Comparison of ENCODE assay signal across 8 cellular contexts in the genomic region with DNA sequence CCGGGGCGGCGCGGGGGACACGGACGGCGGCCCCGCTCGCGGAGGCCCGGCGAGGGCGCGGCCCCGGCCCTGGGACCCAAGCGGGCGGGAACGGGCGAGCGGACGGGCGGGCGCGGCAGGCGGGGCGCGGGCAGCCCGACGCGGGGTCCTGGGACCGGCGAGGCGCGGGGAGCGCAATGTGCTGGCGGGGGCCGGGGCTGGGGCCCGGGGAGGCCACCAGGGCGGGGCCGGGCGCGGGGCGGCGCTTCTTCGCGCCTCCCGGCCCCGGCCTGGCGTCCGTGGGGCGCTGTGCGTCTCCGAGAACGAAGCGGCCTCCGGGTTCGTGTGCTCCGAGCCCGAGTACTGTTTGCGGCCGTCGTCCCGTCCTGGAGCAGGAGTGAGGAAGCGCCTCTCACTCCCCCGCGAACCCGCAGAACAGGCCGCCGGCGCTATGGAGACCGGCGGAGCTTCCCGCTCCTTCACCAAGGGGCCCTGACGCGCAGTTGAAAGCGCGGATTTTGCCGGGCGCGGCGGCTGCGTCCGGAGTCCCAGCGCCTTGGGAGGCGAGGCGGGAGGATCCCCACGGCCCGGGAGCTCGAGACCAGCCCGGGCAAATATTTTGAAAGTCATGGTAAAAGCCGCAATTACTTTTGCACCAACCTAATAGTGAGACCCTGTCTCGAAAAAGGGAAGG. TPM values are rescaled to one million over a fixed set of nuclear protein-coding genes. Genes with fewer than 3 reads are reported as not detected.
DNase-seq lines count a peak whose midpoint lies in the region; ATAC-seq and TF ChIP-seq lines count a peak whose summit lies in the region.

No MANE protein-coding gene starts in this region.

- no peak overlapping the region for H2BK12ac ChIP-seq in H9 (ENCODE audit: insufficient read length, low read depth, low read length)

- peak overlapping the region; percentile 1 for H2BK120ac ChIP-seq in H9 (ENCODE audit: low read depth, low read length, poor library complexity, severe bottlenecking)

- H3K4me1 Mint-ChIP-seq in H9 = peaks cover 5 to 14% of the 10 kb centered on the region in 2 experiments
- peaks cover 23% of the 10 kb centered on the region for H3K4me1 Mint-ChIP-seq in activated naive CD8-positive, alpha-beta T cell treated with anti-CD3 and anti-CD28 coated beads, Interleukin-2, amount 10 ng/mL, durations not matched to agents 7 days and 5 days

- peak overlapping the region; percentile 66 for H3K9ac ChIP-seq in H9 (ENCODE audit: extremely low read depth, insufficient read length, low read length)
- H3K9ac ChIP-seq in MM.1S (ENCODE audit: low read length) = peak overlapping the region; percentile 69
- H3K9ac ChIP-seq in parathyroid adenoma = peak overlapping the region; percentile 90

- H2AK5ac ChIP-seq in H9 (ENCODE audit: insufficient read length, low read length) = no peak overlapping the region

- H3F3A ChIP-seq in MM.1S (ENCODE audit: insufficient read depth, low read length) = no peaks in the 10 kb centered on the region; the same call in 1 of the 2 replicates

- H4K91ac ChIP-seq in H9 (ENCODE audit: insufficient read length, low read depth, low read length) = no peak overlapping the region

- H3K18ac ChIP-seq in H9 (ENCODE audit: insufficient read length, low read depth, low read length) = peak overlapping the region; percentile 77

- H2BK20ac ChIP-seq in H9 (ENCODE audit: low read depth, low read length, poor library complexity, severe bottlenecking) = no peak overlapping the region

- H2BK5ac ChIP-seq in H9 (ENCODE audit: insufficient read length, low read length) = no peak overlapping the region

- H2BK15ac ChIP-seq in H9 (ENCODE audit: low read depth, low read length) = no peak overlapping the region

- no peaks in the 10 kb centered on the region for H3K9me2 ChIP-seq in MM.1S (replicated peaks; ENCODE audit: insufficient read depth, low read length)

- H3K4me2 ChIP-seq in H9 (ENCODE audit: insufficient read depth, insufficient read length, low read length) (peak overlapping the region; percentile 67), MM.1S (ENCODE audit: low read depth, low read length) (peak overlapping the region; percentile 62), parathyroid adenoma (ENCODE audit: low read length) (peak overlapping the region; percentile 62)

- no peak overlapping the region for H3K56ac ChIP-seq in H9 (ENCODE audit: insufficient read length, low read depth, low read length)

- WGBS in H9 (ENCODE audit: extremely low coverage, insufficient read length, low lambda C conversion rate) = no CpG with 5 or more reads among the region's 92 CpGs

- peak; percentile 53 for DNase-seq in GM04503 (ENCODE audit: low read depth)
- DNase-seq in H9 = peak; percentile 80
- DNase-seq in MM.1S = peak; percentile 81
- peak; percentile 59 for DNase-seq in SKM-1 treated with dmso at 0.1 percent for 144 hours (lab: John Stamatoyannopoulos, UW; ENCODE audit: unreplicated experiment)
- DNase-seq in activated naive CD8-positive, alpha-beta T cell treated with anti-CD3 and anti-CD28 coated beads, Interleukin-2, amount 10 ng/mL, durations not matched to agents 7 days and 5 days = peak; percentile 93
- peak; percentile 93 for DNase-seq in Right ventricle myocardium superior
- peak; percentile 73 to 89 for DNase-seq in tibial artery

- peak overlapping the region; percentile 69 to 79 for H3K4me3 Mint-ChIP-seq in H9
- H3K4me3 Mint-ChIP-seq in activated naive CD8-positive, alpha-beta T cell treated with anti-CD3 and anti-CD28 coated beads, Interleukin-2, amount 10 ng/mL, durations not matched to agents 7 days and 5 days = peak overlapping the region; percentile 79

- H4K20me1 ChIP-seq in H9 (ENCODE audit: control insufficient read depth, insufficient read depth, insufficient read length) (no peaks in the 10 kb centered on the region), MM.1S (ENCODE audit: insufficient read depth, low read length) (no peaks in the 10 kb centered on the region)

- H3T11ph ChIP-seq in H9 (ENCODE audit: low read length) = no peak overlapping the region

- no peak overlapping the region for H4K8ac ChIP-seq in H9 (replicated peaks; ENCODE audit: insufficient read length, low read depth, low read length)

- peaks cover 7% of the 10 kb centered on the region for H3K23me2 ChIP-seq in H9 (ENCODE audit: insufficient read length, low read depth, low read length, poor library complexity, severe bottlenecking)

- H3K79me2 ChIP-seq in H9 (ENCODE audit: insufficient read depth, low read length) = peaks cover 24% of the 10 kb centered on the region; the same call in 1 of the 2 replicates
- H3K79me2 ChIP-seq in MM.1S (ENCODE audit: low read length) = peaks cover 31% of the 10 kb centered on the region
- peaks cover 25% of the 10 kb centered on the region for H3K79me2 ChIP-seq in parathyroid adenoma

- POLR2A ChIA-PET in activated naive CD8-positive, alpha-beta T cell treated with anti-CD3 and anti-CD28 coated beads, Interleukin-2, amount 10 ng/mL, durations not matched to agents 7 days and 5 days (lab: Charles Lee) = interaction anchor here (0.7 to 1.2 kb wide), 2 partner anchors 9 to 110 kb away, joined by 3 read pairs; no protein-coding TSS in a partner anchor

- H2AFZ ChIP-seq in H9 (ENCODE audit: low read length) = no peak overlapping the region
- H2AFZ ChIP-seq in MM.1S (ENCODE audit: low read length) = peak overlapping the region; percentile 70
- peak overlapping the region; percentile 97 for H2AFZ ChIP-seq in parathyroid adenoma

- H3K9me3 Mint-ChIP-seq in H9 = peaks cover 0 to 1% of the 10 kb centered on the region in 2 experiments; a peak in 1 of 5 replicates
- H3K9me3 Mint-ChIP-seq in activated naive CD8-positive, alpha-beta T cell treated with anti-CD3 and anti-CD28 coated beads, Interleukin-2, amount 10 ng/mL, durations not matched to agents 7 days and 5 days = no peaks in the 10 kb centered on the region

- no peak overlapping the region; the same call in 1 of the 2 replicates for H3K4ac ChIP-seq in H9 (ENCODE audit: low read depth, low read length)

- H3K27me3 ChIP-seq in H9 (ENCODE audit: insufficient read depth, low read length) = no peaks in the 10 kb centered on the region
- no peaks in the 10 kb centered on the region for H3K27me3 ChIP-seq in MM.1S (replicated peaks; ENCODE audit: insufficient read depth, low read length)
- no peaks in the 10 kb centered on the region for H3K27me3 ChIP-seq in parathyroid adenoma (ENCODE audit: control insufficient read depth, insufficient read depth, low read length)
- H3K27me3 ChIP-seq in tibial artery = no peaks in the 10 kb centered on the region

- H3K9me3 ChIP-seq in H9 (ENCODE audit: control insufficient read depth, low read depth, low read length) (no peaks in the 10 kb centered on the region), MM.1S (replicated peaks; ENCODE audit: insufficient read depth, low read length) (no peaks in the 10 kb centered on the region), parathyroid adenoma (ENCODE audit: control insufficient read depth, low read length) (no peaks in the 10 kb centered on the region), tibial artery (no peaks in the 10 kb centered on the region)

- H3K27me3 Mint-ChIP-seq in H9 (ENCODE audit: low read depth) = no peaks in the 10 kb centered on the region; the same call in 1 of the 2 replicates
- no peaks in the 10 kb centered on the region for H3K27me3 Mint-ChIP-seq in activated naive CD8-positive, alpha-beta T cell treated with anti-CD3 and anti-CD28 coated beads, Interleukin-2, amount 10 ng/mL, durations not matched to agents 7 days and 5 days

- peak overlapping the region; percentile 79 for H3K27ac ChIP-seq in H9 (ENCODE audit: insufficient read length, low read depth, low read length)
- H3K27ac ChIP-seq in MM.1S (ENCODE audit: low read length) = peak overlapping the region; percentile 84
- H3K27ac ChIP-seq in parathyroid adenoma = peak overlapping the region; percentile 95
- H3K27ac ChIP-seq in tibial artery = peak overlapping the region; percentile 93 to 99

- H3K14ac ChIP-seq in H9 (ENCODE audit: insufficient read depth, low read length) = peak overlapping the region; percentile 81

- no peak overlapping the region for H3K23ac ChIP-seq in H9 (ENCODE audit: insufficient read length, low read depth, low read length)

- peaks cover 9% of the 10 kb centered on the region for H3K79me1 ChIP-seq in H9 (ENCODE audit: insufficient read depth, low read depth, low read length, poor library complexity, severe bottlenecking)

- H3K36me3 ChIP-seq in MM.1S (replicated peaks; ENCODE audit: insufficient read depth, low read length) (no peaks in the 10 kb centered on the region), parathyroid adenoma (ENCODE audit: control insufficient read depth, insufficient read depth, low read length) (no peaks in the 10 kb centered on the region), tibial artery (peaks cover 0 to 20% (median 0%) of the 10 kb centered on the region in 3 donors)

- H3K27ac Mint-ChIP-seq in H9 = peak overlapping the region in 1 of 3 experiments; percentile 25; a peak in 1 of 7 replicates
- peak overlapping the region; percentile 78 for H3K27ac Mint-ChIP-seq in activated naive CD8-positive, alpha-beta T cell treated with anti-CD3 and anti-CD28 coated beads, Interleukin-2, amount 10 ng/mL, durations not matched to agents 7 days and 5 days

- H3K4me3 ChIP-seq in MM.1S (ENCODE audit: low read length) (peak overlapping the region; percentile 65), parathyroid adenoma (ENCODE audit: low read depth, low read length) (peak overlapping the region; percentile 64), tibial artery (peak overlapping the region; percentile 86 to 100)

- peak; percentile 94 for ATAC-seq in activated naive CD8-positive, alpha-beta T cell treated with anti-CD3 and anti-CD28 coated beads, Interleukin-2, amount 10 ng/mL, durations not matched to agents 7 days and 5 days (ENCODE audit: low read depth)
- peak; percentile 96 for ATAC-seq in Right ventricle myocardium superior (ENCODE audit: poor library complexity)

- TF ChIP-seq CTCF in H9 (conservative IDR thresholded peaks at IDR 0.05) (peak; percentile 32; the same call in 2 of the 3 replicates), MM.1S (IDR thresholded peaks at IDR 0.05; ENCODE audit: low read length) (no peak), parathyroid adenoma (IDR thresholded peaks at IDR 0.05) (no peak), tibial artery (IDR thresholded peaks at IDR 0.05) (peak in 1 of 2 experiments; percentile 19)

- peaks cover 12 to 26% (median 17%) of the 10 kb centered on the region in 3 experiments; a peak in 6 of 7 replicates for H3K36me3 Mint-ChIP-seq in H9 (ENCODE audit: insufficient read depth in 1 of 3, low read depth in 3 of 3)
- H3K36me3 Mint-ChIP-seq in activated naive CD8-positive, alpha-beta T cell treated with anti-CD3 and anti-CD28 coated beads, Interleukin-2, amount 10 ng/mL, durations not matched to agents 7 days and 5 days = peaks cover 14% of the 10 kb centered on the region

- intact Hi-C loops in Right ventricle myocardium superior (cut with DNase I) = no loop called here
- intact Hi-C loops in tibial artery (cut with DNase I; ENCODE audit: low total_unique reads) = loop anchor here (10.0 kb wide), 2 partner anchors 47 to 143 kb away; a partner anchor contains a TSS

- no peak overlapping the region for H4K5ac ChIP-seq in H9 (ENCODE audit: insufficient read length, low read depth, low read length)

- H3K4me1 ChIP-seq in H9 (ENCODE audit: insufficient read depth, low read length) = no peaks in the 10 kb centered on the region
- no peaks in the 10 kb centered on the region for H3K4me1 ChIP-seq in MM.1S (ENCODE audit: low read length)
- peaks cover 10% of the 10 kb centered on the region for H3K4me1 ChIP-seq in parathyroid adenoma
- H3K4me1 ChIP-seq in tibial artery = peaks cover 0 to 26% (median 21%) of the 10 kb centered on the region in 4 donors

RNA-seq across cellular contexts. Expression of a gene that starts 0.4 kb away (rescaled TPM):
- total RNA-seq in H9 (2021) (73.9 and 80.3 TPM in 2 replicates), Right ventricle myocardium superior (25.6 TPM)
- total RNA-seq in activated naive CD8-positive, alpha-beta T cell treated with anti-CD3 and anti-CD28 coated beads, Interleukin-2, amount 10 ng/mL, durations not matched to agents 7 days and 5 days = 10 to 100 TPM; 90.3 to 92.9 TPM

RNA-seq across cellular contexts. Expression of a gene that starts 51.4 kb away (rescaled TPM):
- total RNA-seq in H9 (2021) (112 and 118 TPM in 2 replicates), Right ventricle myocardium superior (32.6 TPM)
- total RNA-seq in activated naive CD8-positive, alpha-beta T cell treated with anti-CD3 and anti-CD28 coated beads, Interleukin-2, amount 10 ng/mL, durations not matched to agents 7 days and 5 days = 10 to 100 TPM; 34.3 to 41.8 TPM

Comparison
In these comparisons a context has a peak if more than half of its experiments do, and no peak if none do; other contexts are left out.
1. Peak in every context shown above with its lines: DNase-seq, ATAC-seq, H3K4me3 ChIP-seq and H3K27ac ChIP-seq.